In the genomic region with DNA sequence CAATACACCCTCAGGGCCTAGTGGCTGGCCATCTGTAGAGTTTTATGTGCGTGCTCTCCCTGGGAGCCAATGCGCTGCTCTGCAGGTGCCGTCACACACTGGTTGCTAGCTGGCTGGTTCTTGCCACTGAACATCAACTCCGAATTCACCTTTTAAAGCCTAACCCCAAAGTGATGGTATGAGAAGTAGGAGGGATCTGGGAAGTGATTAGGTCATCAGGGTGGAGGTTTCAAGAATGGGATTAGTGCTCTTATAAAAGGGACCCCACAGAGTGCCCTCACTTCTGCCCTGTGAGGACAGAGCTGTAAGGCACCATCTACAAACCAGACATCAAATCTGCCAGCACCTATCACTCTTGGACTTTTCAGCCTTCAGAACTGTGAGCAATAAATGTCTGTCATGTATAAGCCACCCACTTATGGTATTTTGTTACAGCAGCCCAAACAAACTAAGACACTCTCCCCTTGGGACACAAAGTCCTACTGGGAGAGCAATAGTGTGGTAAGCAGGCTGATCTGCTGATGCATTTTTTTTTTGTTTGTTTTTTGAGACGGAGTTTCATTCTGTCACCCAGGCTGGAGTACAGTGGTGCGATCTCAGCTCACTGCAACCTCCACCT, we compare ENCODE assay signal across 1 cellular context.
A peak's percentile ranks its signal among the peaks of the same experiment; 100 is the strongest.
TF ChIP-seq lines count a peak whose summit lies in the region.

No MANE protein-coding gene starts in this region.

TF ChIP-seq in HEK293, 187 proteins besides CTCF, POLR2A, EP300 and RAD21 (continued from another document):
- TF ChIP-seq, protein P1, sequence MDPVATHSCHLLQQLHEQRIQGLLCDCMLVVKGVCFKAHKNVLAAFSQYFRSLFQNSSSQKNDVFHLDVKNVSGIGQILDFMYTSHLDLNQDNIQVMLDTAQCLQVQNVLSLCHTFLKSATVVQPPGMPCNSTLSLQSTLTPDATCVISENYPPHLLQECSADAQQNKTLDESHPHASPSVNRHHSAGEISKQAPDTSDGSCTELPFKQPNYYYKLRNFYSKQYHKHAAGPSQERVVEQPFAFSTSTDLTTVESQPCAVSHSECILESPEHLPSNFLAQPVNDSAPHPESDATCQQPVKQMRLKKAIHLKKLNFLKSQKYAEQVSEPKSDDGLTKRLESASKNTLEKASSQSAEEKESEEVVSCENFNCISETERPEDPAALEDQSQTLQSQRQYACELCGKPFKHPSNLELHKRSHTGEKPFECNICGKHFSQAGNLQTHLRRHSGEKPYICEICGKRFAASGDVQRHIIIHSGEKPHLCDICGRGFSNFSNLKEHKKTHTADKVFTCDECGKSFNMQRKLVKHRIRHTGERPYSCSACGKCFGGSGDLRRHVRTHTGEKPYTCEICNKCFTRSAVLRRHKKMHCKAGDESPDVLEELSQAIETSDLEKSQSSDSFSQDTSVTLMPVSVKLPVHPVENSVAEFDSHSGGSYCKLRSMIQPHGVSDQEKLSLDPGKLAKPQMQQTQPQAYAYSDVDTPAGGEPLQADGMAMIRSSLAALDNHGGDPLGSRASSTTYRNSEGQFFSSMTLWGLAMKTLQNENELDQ (tag by site-specific recombination; IDR thresholded peaks at IDR 0.05; ENCODE audit: low read depth) = no peak
- no peak for TF ChIP-seq ZNF624 (tag by site-specific recombination; IDR thresholded peaks at IDR 0.05)
- TF ChIP-seq ZNF600 (tag by site-specific recombination; IDR thresholded peaks at IDR 0.05) = peak; percentile 81
- no peak for TF ChIP-seq ZNF223 (tag by site-specific recombination; IDR thresholded peaks at IDR 0.05)
- TF ChIP-seq GLI2 (tag by site-specific recombination; IDR thresholded peaks at IDR 0.05; ENCODE audit: borderline replicate concordance, low read depth) = peak; percentile 72; the same call in 1 of the 2 replicates
- TF ChIP-seq ZNF555 (tag by site-specific recombination; conservative IDR thresholded peaks at IDR 0.05) = no peak
- TF ChIP-seq, protein P2, sequence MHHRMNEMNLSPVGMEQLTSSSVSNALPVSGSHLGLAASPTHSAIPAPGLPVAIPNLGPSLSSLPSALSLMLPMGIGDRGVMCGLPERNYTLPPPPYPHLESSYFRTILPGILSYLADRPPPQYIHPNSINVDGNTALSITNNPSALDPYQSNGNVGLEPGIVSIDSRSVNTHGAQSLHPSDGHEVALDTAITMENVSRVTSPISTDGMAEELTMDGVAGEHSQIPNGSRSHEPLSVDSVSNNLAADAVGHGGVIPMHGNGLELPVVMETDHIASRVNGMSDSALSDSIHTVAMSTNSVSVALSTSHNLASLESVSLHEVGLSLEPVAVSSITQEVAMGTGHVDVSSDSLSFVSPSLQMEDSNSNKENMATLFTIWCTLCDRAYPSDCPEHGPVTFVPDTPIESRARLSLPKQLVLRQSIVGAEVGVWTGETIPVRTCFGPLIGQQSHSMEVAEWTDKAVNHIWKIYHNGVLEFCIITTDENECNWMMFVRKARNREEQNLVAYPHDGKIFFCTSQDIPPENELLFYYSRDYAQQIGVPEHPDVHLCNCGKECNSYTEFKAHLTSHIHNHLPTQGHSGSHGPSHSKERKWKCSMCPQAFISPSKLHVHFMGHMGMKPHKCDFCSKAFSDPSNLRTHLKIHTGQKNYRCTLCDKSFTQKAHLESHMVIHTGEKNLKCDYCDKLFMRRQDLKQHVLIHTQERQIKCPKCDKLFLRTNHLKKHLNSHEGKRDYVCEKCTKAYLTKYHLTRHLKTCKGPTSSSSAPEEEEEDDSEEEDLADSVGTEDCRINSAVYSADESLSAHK (tag by site-specific recombination; IDR thresholded peaks at IDR 0.05) = peak; percentile 68
- peak; percentile 98 for TF ChIP-seq ZIC2 (tag by site-specific recombination; IDR thresholded peaks at IDR 0.05)
- TF ChIP-seq, protein P3, sequence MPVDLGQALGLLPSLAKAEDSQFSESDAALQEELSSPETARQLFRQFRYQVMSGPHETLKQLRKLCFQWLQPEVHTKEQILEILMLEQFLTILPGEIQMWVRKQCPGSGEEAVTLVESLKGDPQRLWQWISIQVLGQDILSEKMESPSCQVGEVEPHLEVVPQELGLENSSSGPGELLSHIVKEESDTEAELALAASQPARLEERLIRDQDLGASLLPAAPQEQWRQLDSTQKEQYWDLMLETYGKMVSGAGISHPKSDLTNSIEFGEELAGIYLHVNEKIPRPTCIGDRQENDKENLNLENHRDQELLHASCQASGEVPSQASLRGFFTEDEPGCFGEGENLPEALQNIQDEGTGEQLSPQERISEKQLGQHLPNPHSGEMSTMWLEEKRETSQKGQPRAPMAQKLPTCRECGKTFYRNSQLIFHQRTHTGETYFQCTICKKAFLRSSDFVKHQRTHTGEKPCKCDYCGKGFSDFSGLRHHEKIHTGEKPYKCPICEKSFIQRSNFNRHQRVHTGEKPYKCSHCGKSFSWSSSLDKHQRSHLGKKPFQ (tag by site-specific recombination; IDR thresholded peaks at IDR 0.05) = 0 out of 2 replicates have a peak, but pooled peaks have one; percentile 37
- TF ChIP-seq ZFHX2 (tag by site-specific recombination; conservative IDR thresholded peaks at IDR 0.05) = peak; percentile 61
- TF ChIP-seq GLIS2 (tag by site-specific recombination; IDR thresholded peaks at IDR 0.05) = no peak
- TF ChIP-seq ZBTB48 (tag by site-specific recombination; IDR thresholded peaks at IDR 0.05) = no peak
- no peak for TF ChIP-seq ZFP3 (tag by site-specific recombination; IDR thresholded peaks at IDR 0.05; ENCODE audit: low read depth)
- TF ChIP-seq, protein P4, sequence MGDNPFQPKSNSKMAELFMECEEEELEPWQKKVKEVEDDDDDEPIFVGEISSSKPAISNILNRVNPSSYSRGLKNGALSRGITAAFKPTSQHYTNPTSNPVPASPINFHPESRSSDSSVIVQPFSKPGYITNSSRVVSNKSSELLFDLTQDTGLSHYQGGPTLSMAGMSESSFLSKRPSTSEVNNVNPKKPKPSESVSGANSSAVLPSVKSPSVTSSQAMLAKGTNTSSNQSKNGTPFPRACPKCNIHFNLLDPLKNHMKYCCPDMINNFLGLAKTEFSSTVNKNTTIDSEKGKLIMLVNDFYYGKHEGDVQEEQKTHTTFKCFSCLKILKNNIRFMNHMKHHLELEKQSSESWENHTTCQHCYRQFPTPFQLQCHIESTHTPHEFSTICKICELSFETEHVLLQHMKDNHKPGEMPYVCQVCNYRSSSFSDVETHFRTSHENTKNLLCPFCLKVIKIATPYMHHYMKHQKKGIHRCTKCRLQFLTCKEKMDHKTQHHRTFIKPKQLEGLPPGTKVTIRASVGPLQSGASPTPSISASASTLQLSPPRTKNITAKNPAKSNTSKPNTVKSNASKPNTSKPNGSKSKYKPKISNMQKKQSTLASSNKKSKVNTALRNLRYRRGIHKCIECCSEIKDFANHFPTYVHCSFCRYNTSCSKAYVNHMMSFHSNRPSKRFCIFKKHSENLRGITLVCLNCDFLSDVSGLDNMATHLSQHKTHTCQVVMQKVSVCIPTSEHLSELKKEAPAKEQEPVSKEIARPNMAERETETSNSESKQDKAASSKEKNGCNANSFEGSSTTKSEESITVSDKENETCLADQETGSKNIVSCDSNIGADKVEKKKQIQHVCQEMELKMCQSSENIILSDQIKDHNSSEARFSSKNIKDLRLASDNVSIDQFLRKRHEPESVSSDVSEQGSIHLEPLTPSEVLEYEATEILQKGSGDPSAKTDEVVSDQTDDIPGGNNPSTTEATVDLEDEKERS (tag by site-specific recombination; IDR thresholded peaks at IDR 0.05) = no peak
- no peak for TF ChIP-seq ZBTB17 (tag by site-specific recombination; IDR thresholded peaks at IDR 0.05)
- peak; percentile 79 for TF ChIP-seq FEZF1 (tag by site-specific recombination; IDR thresholded peaks at IDR 0.05)
- no peak for TF ChIP-seq ZSCAN16 (tag by site-specific recombination; IDR thresholded peaks at IDR 0.05)
- TF ChIP-seq, protein P5, sequence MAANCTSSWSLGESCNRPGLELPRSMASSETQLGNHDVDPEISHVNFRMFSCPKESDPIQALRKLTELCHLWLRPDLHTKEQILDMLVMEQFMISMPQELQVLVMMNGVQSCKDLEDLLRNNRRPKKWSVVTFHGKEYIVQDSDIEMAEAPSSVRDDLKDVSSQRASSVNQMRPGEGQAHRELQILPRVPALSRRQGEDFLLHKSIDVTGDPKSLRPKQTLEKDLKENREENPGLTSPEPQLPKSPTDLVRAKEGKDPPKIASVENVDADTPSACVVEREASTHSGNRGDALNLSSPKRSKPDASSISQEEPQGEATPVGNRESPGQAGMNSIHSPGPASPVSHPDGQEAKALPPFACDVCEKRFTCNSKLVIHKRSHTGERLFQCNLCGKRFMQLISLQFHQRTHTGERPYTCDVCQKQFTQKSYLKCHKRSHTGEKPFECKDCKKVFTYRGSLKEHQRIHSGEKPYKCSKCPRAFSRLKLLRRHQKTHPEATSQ (tag by site-specific recombination; IDR thresholded peaks at IDR 0.05) = 0 out of 2 replicates have a peak, but pooled peaks have one; percentile 26
- peak; percentile 60 for TF ChIP-seq ZNF24 (tag by site-specific recombination; IDR thresholded peaks at IDR 0.05)
- no peak for TF ChIP-seq ZNF785 (tag by site-specific recombination; IDR thresholded peaks at IDR 0.05)
- TF ChIP-seq ZNF248 (tag by site-specific recombination; IDR thresholded peaks at IDR 0.05) = no peak
- 0 out of 2 replicates have a peak, but pooled peaks have one; percentile 29 for TF ChIP-seq SP7 (tag by site-specific recombination; IDR thresholded peaks at IDR 0.05)
- 0 out of 2 replicates have a peak, but pooled peaks have one; percentile 7 for TF ChIP-seq IKZF3 (tag by site-specific recombination; IDR thresholded peaks at IDR 0.05)
- TF ChIP-seq ZBTB7A (tag by site-specific recombination; IDR thresholded peaks at IDR 0.05; ENCODE audit: low read depth) = no peak
- TF ChIP-seq ZNF202 (tag by site-specific recombination; IDR thresholded peaks at IDR 0.05; ENCODE audit: borderline replicate concordance) = no peak
- TF ChIP-seq SCRT2 (tag by site-specific recombination; IDR thresholded peaks at IDR 0.05) = peak; percentile 94
- TF ChIP-seq ZNF791 (tag by site-specific recombination; IDR thresholded peaks at IDR 0.05) = no peak
- no peak for TF ChIP-seq ZNF211 (tag by site-specific recombination; IDR thresholded peaks at IDR 0.05; ENCODE audit: low read depth)
- TF ChIP-seq, protein P6, sequence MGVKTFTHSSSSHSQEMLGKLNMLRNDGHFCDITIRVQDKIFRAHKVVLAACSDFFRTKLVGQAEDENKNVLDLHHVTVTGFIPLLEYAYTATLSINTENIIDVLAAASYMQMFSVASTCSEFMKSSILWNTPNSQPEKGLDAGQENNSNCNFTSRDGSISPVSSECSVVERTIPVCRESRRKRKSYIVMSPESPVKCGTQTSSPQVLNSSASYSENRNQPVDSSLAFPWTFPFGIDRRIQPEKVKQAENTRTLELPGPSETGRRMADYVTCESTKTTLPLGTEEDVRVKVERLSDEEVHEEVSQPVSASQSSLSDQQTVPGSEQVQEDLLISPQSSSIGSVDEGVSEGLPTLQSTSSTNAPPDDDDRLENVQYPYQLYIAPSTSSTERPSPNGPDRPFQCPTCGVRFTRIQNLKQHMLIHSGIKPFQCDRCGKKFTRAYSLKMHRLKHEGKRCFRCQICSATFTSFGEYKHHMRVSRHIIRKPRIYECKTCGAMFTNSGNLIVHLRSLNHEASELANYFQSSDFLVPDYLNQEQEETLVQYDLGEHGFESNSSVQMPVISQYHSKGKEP (tag by site-specific recombination; IDR thresholded peaks at IDR 0.05) = peak; percentile 79
- TF ChIP-seq, protein P7, sequence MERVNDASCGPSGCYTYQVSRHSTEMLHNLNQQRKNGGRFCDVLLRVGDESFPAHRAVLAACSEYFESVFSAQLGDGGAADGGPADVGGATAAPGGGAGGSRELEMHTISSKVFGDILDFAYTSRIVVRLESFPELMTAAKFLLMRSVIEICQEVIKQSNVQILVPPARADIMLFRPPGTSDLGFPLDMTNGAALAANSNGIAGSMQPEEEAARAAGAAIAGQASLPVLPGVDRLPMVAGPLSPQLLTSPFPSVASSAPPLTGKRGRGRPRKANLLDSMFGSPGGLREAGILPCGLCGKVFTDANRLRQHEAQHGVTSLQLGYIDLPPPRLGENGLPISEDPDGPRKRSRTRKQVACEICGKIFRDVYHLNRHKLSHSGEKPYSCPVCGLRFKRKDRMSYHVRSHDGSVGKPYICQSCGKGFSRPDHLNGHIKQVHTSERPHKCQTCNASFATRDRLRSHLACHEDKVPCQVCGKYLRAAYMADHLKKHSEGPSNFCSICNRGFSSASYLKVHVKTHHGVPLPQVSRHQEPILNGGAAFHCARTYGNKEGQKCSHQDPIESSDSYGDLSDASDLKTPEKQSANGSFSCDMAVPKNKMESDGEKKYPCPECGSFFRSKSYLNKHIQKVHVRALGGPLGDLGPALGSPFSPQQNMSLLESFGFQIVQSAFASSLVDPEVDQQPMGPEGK (tag by site-specific recombination; IDR thresholded peaks at IDR 0.05) = peak; percentile 74
- no peak for TF ChIP-seq ZNF837 (tag by site-specific recombination; IDR thresholded peaks at IDR 0.05)
- peak; percentile 93 for TF ChIP-seq ZNF266 (tag by site-specific recombination; IDR thresholded peaks at IDR 0.05; ENCODE audit: low read depth)
- TF ChIP-seq SP2 (tag by site-specific recombination; IDR thresholded peaks at IDR 0.05) = no peak
- TF ChIP-seq, protein P8, sequence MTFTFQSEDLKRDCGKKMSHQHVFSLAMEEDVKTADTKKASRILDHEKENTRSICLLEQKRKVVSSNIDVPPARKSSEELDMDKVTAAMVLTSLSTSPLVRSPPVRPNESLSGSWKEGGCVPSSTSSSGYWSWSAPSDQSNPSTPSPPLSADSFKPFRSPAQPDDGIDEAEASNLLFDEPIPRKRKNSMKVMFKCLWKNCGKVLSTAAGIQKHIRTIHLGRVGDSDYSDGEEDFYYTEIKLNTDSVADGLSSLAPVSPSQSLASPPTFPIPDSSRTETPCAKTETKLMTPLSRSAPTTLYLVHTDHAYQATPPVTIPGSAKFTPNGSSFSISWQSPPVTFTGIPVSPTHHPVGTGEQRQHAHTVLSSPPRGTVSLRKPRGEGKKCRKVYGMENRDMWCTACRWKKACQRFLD (tag by site-specific recombination; IDR thresholded peaks at IDR 0.05) = no peak
- TF ChIP-seq ZNF664 (tag by site-specific recombination; IDR thresholded peaks at IDR 0.05) = no peak
- no peak for TF ChIP-seq ZNF175 (tag by site-specific recombination; IDR thresholded peaks at IDR 0.05)
- TF ChIP-seq, protein P9, sequence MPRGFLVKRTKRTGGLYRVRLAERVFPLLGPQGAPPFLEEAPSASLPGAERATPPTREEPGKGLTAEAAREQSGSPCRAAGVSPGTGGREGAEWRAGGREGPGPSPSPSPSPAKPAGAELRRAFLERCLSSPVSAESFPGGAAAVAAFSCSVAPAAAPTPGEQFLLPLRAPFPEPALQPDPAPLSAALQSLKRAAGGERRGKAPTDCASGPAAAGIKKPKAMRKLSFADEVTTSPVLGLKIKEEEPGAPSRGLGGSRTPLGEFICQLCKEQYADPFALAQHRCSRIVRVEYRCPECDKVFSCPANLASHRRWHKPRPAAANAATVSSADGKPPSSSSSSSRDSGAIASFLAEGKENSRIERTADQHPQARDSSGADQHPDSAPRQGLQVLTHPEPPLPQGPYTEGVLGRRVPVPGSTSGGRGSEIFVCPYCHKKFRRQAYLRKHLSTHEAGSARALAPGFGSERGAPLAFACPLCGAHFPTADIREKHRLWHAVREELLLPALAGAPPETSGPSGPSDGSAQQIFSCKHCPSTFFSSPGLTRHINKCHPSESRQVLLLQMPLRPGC (tag by site-specific recombination; IDR thresholded peaks at IDR 0.05) = peak; percentile 77; the same call in 1 of the 2 replicates
- TF ChIP-seq, protein P10, sequence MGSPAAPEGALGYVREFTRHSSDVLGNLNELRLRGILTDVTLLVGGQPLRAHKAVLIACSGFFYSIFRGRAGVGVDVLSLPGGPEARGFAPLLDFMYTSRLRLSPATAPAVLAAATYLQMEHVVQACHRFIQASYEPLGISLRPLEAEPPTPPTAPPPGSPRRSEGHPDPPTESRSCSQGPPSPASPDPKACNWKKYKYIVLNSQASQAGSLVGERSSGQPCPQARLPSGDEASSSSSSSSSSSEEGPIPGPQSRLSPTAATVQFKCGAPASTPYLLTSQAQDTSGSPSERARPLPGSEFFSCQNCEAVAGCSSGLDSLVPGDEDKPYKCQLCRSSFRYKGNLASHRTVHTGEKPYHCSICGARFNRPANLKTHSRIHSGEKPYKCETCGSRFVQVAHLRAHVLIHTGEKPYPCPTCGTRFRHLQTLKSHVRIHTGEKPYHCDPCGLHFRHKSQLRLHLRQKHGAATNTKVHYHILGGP (tag by site-specific recombination; IDR thresholded peaks at IDR 0.05) = no peak
